Comparison of ENCODE assay signal across 23 cellular contexts in the genomic region with DNA sequence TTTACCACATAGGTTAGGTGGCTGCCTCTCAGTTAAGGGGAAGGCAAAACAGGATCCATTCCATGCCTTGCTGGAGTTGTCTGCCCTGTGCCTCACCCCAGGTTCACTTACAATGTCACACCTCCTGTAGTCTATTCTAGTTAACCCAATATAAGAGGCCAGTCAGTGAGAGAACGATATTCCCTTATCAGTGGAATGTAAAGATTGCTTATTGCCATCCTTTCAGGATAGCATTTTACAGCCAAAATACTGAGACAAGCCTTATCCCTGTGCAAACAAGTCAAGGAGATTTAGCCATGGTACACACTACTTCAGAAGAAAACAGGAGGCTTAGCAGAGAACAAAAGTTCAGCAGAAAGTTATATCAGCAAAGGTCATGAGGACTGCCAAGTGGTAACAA. TPM values are rescaled to one million over a fixed set of nuclear protein-coding genes. Genes with fewer than 3 reads are reported as not detected.
DNase-seq lines count a peak whose midpoint lies in the region; ATAC-seq, FAIRE-seq and TF ChIP-seq lines count a peak whose summit lies in the region.
"Had no signal": no experiment of that assay in that cellular context is flagged by ENCODE, and none has a peak within 500 bp of the region (broad histone marks: within the 10 kb centered on the region; RNA-seq: fewer than 3 reads in every experiment).

No MANE protein-coding gene starts in this region.

- no peak overlapping the region for H2AFZ ChIP-seq in HepG2 (ENCODE audit: low read length)

- H3K9me3 ChIP-seq in HepG2 (ENCODE audit: low read length) (no peaks in the 10 kb centered on the region), right lobe of liver (no peaks in the 10 kb centered on the region), endodermal cell (ENCODE audit: control insufficient read depth, low read length) (no peaks in the 10 kb centered on the region), upper lobe of right lung (no peaks in the 10 kb centered on the region), Peyer's patch (no peaks in the 10 kb centered on the region)
- H3K9me3 ChIP-seq in naive thymus-derived CD4-positive, alpha-beta T cell (ENCODE audit: control insufficient read depth in 2 of 3, low read length in 3 of 3): no peaks in the 10 kb centered on the region
- H3K9me3 ChIP-seq: A549 had no signal

- no peaks in the 10 kb centered on the region for H3K27me3 ChIP-seq in HepG2 (ENCODE audit: control insufficient read depth in 1 of 2, insufficient read depth in 2 of 2, low read length in 2 of 2)
- no peaks in the 10 kb centered on the region for H3K27me3 ChIP-seq in right lobe of liver
- peaks cover 6% of the 10 kb centered on the region for H3K27me3 ChIP-seq in endodermal cell (ENCODE audit: control insufficient read depth, insufficient read depth, low read length, poor library complexity, severe bottlenecking)
- no peaks in the 10 kb centered on the region for H3K27me3 ChIP-seq in naive thymus-derived CD4-positive, alpha-beta T cell (ENCODE audit: control insufficient read depth in 2 of 2, insufficient read depth in 2 of 2, low read length in 2 of 2)
- H3K27me3 ChIP-seq in upper lobe of right lung: no peaks in the 10 kb centered on the region
- H3K27me3 ChIP-seq in dorsolateral prefrontal cortex: no peaks in the 10 kb centered on the region
- H3K27me3 ChIP-seq in Peyer's patch: no peaks in the 10 kb centered on the region

- intact Hi-C loops in HepG2 (cut with micrococcal nuclease; ENCODE audit: unreplicated experiment) (no loop called here), right lobe of liver (cut with DNase I) (no loop called here), upper lobe of right lung (cut with DNase I) (no loop called here), dorsolateral prefrontal cortex (cut with DNase I) (no loop called here)
- intact Hi-C loops in naive thymus-derived CD4-positive, alpha-beta T cell (cut with micrococcal nuclease): loop anchor here in 1 of 2 donors (2.0 kb wide), 1 partner anchor 14 kb away; no protein-coding TSS in a partner anchor

- TF ChIP-seq EP300 in HepG2 (IDR thresholded peaks at IDR 0.05; ENCODE audit: low read depth in 2 of 2, low read length in 2 of 2) (peak in 1 of 2 experiments; percentile 40; a peak in 1 of 4 replicates), HepG2 (CRISPR knock-in tag; IDR thresholded peaks at IDR 0.05; ENCODE audit: borderline replicate concordance) (no peak; the same call in 1 of the 2 replicates)

- H3K79me2 ChIP-seq in HepG2 (ENCODE audit: insufficient read depth, low read length): no peaks in the 10 kb centered on the region

- TF ChIP-seq RAD21 in HepG2 (CRISPR knock-in tag; IDR thresholded peaks at IDR 0.05): no peak

- peaks cover 12% of the 10 kb centered on the region for H3K36me3 Mint-ChIP-seq in endodermal cell (ENCODE audit: low read depth)
- peaks cover 10 to 51% (median 19%) of the 10 kb centered on the region in 5 donors for H3K36me3 Mint-ChIP-seq in naive thymus-derived CD4-positive, alpha-beta T cell

- CTCF ChIA-PET in HepG2 (lab: Yijun Ruan, JAX; ENCODE audit: low intra/inter-chr PET ratio, low total read pairs): no interaction called here
- CTCF ChIA-PET in naive thymus-derived CD4-positive, alpha-beta T cell (lab: Charles Lee): interaction anchor here (2.0 kb wide), 1 partner anchor 20 kb away, joined by 7 read pairs; no protein-coding TSS in a partner anchor

- no peak for TF ChIP-seq POLR2A in HepG2 (IDR thresholded peaks at IDR 0.05; ENCODE audit: insufficient read depth in 1 of 2, low read depth in 2 of 2, low read length in 2 of 2)
- TF ChIP-seq POLR2A in right lobe of liver (IDR thresholded peaks at IDR 0.05): no peak
- TF ChIP-seq POLR2A in Peyer's patch (IDR thresholded peaks at IDR 0.05): no peak

- peaks cover 15% of the 10 kb centered on the region for H3K4me1 ChIP-seq in HepG2 (ENCODE audit: insufficient read depth, low read length)
- peaks cover 0 to 1% (median 0%) of the 10 kb centered on the region in 4 donors for H3K4me1 ChIP-seq in right lobe of liver
- peaks cover 6% of the 10 kb centered on the region for H3K4me1 ChIP-seq in endodermal cell (ENCODE audit: control insufficient read depth, insufficient read depth, low read length)
- H3K4me1 ChIP-seq in naive thymus-derived CD4-positive, alpha-beta T cell (ENCODE audit: control insufficient read depth in 2 of 2, insufficient read depth in 2 of 2, low read length in 2 of 2): peaks cover 3 to 27% of the 10 kb centered on the region in 2 donors
- no peaks in the 10 kb centered on the region for H3K4me1 ChIP-seq in upper lobe of right lung
- H3K4me1 ChIP-seq in Peyer's patch: peaks cover 0 to 25% (median 0%) of the 10 kb centered on the region in 4 donors

- in situ Hi-C loops in HepG2 (cut with HindIII; ENCODE audit: extremely low pct_ligation_motif_present, low pct_unique_long_range_greater_than_20kb): no loop called here

- no peak for FAIRE-seq in HepG2 (lab: Jason Lieb, UNC)
- FAIRE-seq: A549, D721Med, GM12892, H1, RCC 7860 had no signal

- H3K36me3 ChIP-seq in HepG2 (replicated peaks in 1 of 2; ENCODE audit: control insufficient read depth in 1 of 2, insufficient read depth in 2 of 2, low read length in 2 of 2) (no peaks in the 10 kb centered on the region; a peak in 1 of 5 replicates), right lobe of liver (no peaks in the 10 kb centered on the region), endodermal cell (ENCODE audit: control insufficient read depth, insufficient read depth, low read length) (no peaks in the 10 kb centered on the region), upper lobe of right lung (no peaks in the 10 kb centered on the region), Peyer's patch (no peaks in the 10 kb centered on the region)
- H3K36me3 ChIP-seq in naive thymus-derived CD4-positive, alpha-beta T cell (ENCODE audit: control insufficient read depth in 2 of 3, insufficient read depth in 3 of 3, low read length in 3 of 3): peaks cover 0 to 8% (median 0%) of the 10 kb centered on the region in 3 experiments

- TF ChIP-seq CTCF in HepG2 (CRISPR knock-in tag; IDR thresholded peaks at IDR 0.05) (no peak), right lobe of liver (IDR thresholded peaks at IDR 0.05) (no peak), endodermal cell (conservative IDR thresholded peaks at IDR 0.05) (no peak), upper lobe of right lung (IDR thresholded peaks at IDR 0.05) (no peak), dorsolateral prefrontal cortex (IDR thresholded peaks at IDR 0.05 in 54 of 56, conservative IDR thresholded peaks at IDR 0.05 in 2 of 56; ENCODE audit: low read depth in 1 of 56, partially characterized antibody in 56 of 56) (no peak), Peyer's patch (IDR thresholded peaks at IDR 0.05) (no peak)

- H4K20me1 ChIP-seq in HepG2 (ENCODE audit: insufficient read depth, low read length): no peaks in the 10 kb centered on the region

- no TSS peak for BruUV-seq in HepG2 (replicated peaks; lab: Mats Ljungman, UMichigan)

- POLR2A ChIA-PET in HepG2 (lab: Yijun Ruan, JAX): no interaction called here
- POLR2A ChIA-PET in naive thymus-derived CD4-positive, alpha-beta T cell (lab: Charles Lee): no interaction called here

- H3K4me3 ChIP-seq in HepG2 (replicated peaks in 1 of 3; ENCODE audit: insufficient read depth in 1 of 3, low read depth in 2 of 3, low read length in 3 of 3) (no peak overlapping the region), right lobe of liver (no peak overlapping the region), endodermal cell (ENCODE audit: low read length) (peak overlapping the region; percentile 48), upper lobe of right lung (no peak overlapping the region), dorsolateral prefrontal cortex (no peak overlapping the region), Peyer's patch (no peak overlapping the region)
- no peak overlapping the region for H3K4me3 ChIP-seq in naive thymus-derived CD4-positive, alpha-beta T cell (ENCODE audit: low read length)
- H3K4me3 ChIP-seq: A549 had no signal

- peaks cover 23% of the 10 kb centered on the region for H3K4me1 Mint-ChIP-seq in endodermal cell
- peaks cover 25 to 72% (median 57%) of the 10 kb centered on the region in 7 donors for H3K4me1 Mint-ChIP-seq in naive thymus-derived CD4-positive, alpha-beta T cell

- H3K9ac ChIP-seq in HepG2 (ENCODE audit: insufficient read depth, low read depth, low read length): no peak overlapping the region
- no peak overlapping the region for H3K9ac ChIP-seq in endodermal cell (ENCODE audit: extremely low read depth, low read length, poor library complexity, severe bottlenecking)

- H3K27ac ChIP-seq in HepG2 (ENCODE audit: extremely low read length, insufficient read depth, low read length) (no peak overlapping the region), right lobe of liver (no peak overlapping the region), endodermal cell (ENCODE audit: low read depth, low read length) (no peak overlapping the region), upper lobe of right lung (no peak overlapping the region), dorsolateral prefrontal cortex (no peak overlapping the region), Peyer's patch (no peak overlapping the region)
- no peak overlapping the region for H3K27ac ChIP-seq in naive thymus-derived CD4-positive, alpha-beta T cell (ENCODE audit: low read depth, low read length)
- H3K27ac ChIP-seq: A549, HL-60 had no signal

- 0% methylated on average over 1 of the region's 1 CpG for WGBS in HepG2 (ENCODE audit: low lambda C conversion rate)
- 25% methylated on average over 1 of the region's 1 CpG for WGBS in right lobe of liver (ENCODE audit: insufficient coverage, low coverage, low lambda C conversion rate, missing lambda C conversion rate)
- 35 to 100% methylated on average over 1 of the region's 1 CpG for WGBS in endodermal cell (ENCODE audit: insufficient coverage in 1 of 2, insufficient read length in 1 of 2), 2 experiments

- H3K4me3 Mint-ChIP-seq in endodermal cell: no peak overlapping the region
- H3K4me3 Mint-ChIP-seq in naive thymus-derived CD4-positive, alpha-beta T cell: no peak overlapping the region
- H3K4me3 Mint-ChIP-seq: IgD-negative memory B cell had no signal

- ATAC-seq in HepG2 (peak; percentile 82), right lobe of liver (no peak), upper lobe of right lung (peak; percentile 43)
- ATAC-seq in naive thymus-derived CD4-positive, alpha-beta T cell: no peak
- ATAC-seq: A549, Right ventricle myocardium inferior had no signal

- H3K27me3 Mint-ChIP-seq in endodermal cell (ENCODE audit: insufficient read depth): peaks cover 34% of the 10 kb centered on the region
- no peaks in the 10 kb centered on the region for H3K27me3 Mint-ChIP-seq in naive thymus-derived CD4-positive, alpha-beta T cell
- H3K27me3 Mint-ChIP-seq: CD4-positive, alpha-beta memory T cell; IgD-negative memory B cell had no signal

- DNase-seq in HepG2 (ENCODE audit: low spot score): peak; percentile 54
- no peak for DNase-seq in right lobe of liver
- no peak for DNase-seq in endodermal cell
- DNase-seq in naive thymus-derived CD4-positive, alpha-beta T cell: no peak
- no peak for DNase-seq in upper lobe of right lung
- DNase-seq in dorsolateral prefrontal cortex: no peak
- no peak for DNase-seq in inferior parietal cortex (ENCODE audit: extremely low spot score)
- DNase-seq in Peyer's patch: no peak
- DNase-seq: CD4-positive, alpha-beta memory T cell; MM.1S; NCI-H1092; NCI-H1436 treated with DMSO at 0.1 percent for 48 hours; NCI-H2029 treated with DMSO at 0.1 percent for 48 hours; NCI-H2171; NCI-H526 had no signal

- peaks cover 16% of the 10 kb centered on the region for H3K9me3 Mint-ChIP-seq in endodermal cell
- peaks cover 3 to 18% (median 7%) of the 10 kb centered on the region in 11 donors for H3K9me3 Mint-ChIP-seq in naive thymus-derived CD4-positive, alpha-beta T cell
- H3K9me3 Mint-ChIP-seq: IgD-negative memory B cell had no signal

- H3K4me2 ChIP-seq in HepG2 (ENCODE audit: low read depth, low read length): no peak overlapping the region
- H3K4me2 ChIP-seq: A549 had no signal

- no peak overlapping the region for H3K27ac Mint-ChIP-seq in endodermal cell
- peak overlapping the region in 5 of 9 donors; percentile 5 to 72 (median 26) for H3K27ac Mint-ChIP-seq in naive thymus-derived CD4-positive, alpha-beta T cell
- H3K27ac Mint-ChIP-seq: IgD-negative memory B cell had no signal

RNA-seq across cellular contexts. Expression of gene CYP2R1, which starts 5.5 kb away (rescaled TPM):
- 0.60 TPM in 1 of 2 replicates, not detected in the other for total RNA-seq in HepG2 (2016; rRNA removed; fragmentation: Illumina TruSeq; extraction: Trizol)
- 0.20 and 0.62 TPM in 2 replicates for total RNA-seq in HepG2 (2016; cell fraction: cytosol; rRNA removed; fragmentation: Illumina TruSeq; extraction: Trizol; ENCODE audit: low read depth)
- 0.39 TPM in 1 of 2 replicates, not detected in the other for total RNA-seq in HepG2 (2016; cell fraction: insoluble cytoplasmic fraction; rRNA removed; fragmentation: Illumina TruSeq; extraction: Trizol)
- total RNA-seq in HepG2 (2016; cell fraction: membrane; rRNA removed; fragmentation: Illumina TruSeq; extraction: Trizol): 0.21 and 0.31 TPM in 2 replicates
- total RNA-seq in HepG2 (2016; cell fraction: nucleus; rRNA removed; fragmentation: Illumina TruSeq; extraction: Trizol): 0.78 and 0.94 TPM in 2 replicates
- 0.59 and 0.69 TPM in 2 replicates for polyA plus RNA-seq in HepG2 (2011; rRNA removed)
- 0.08 and 0.21 TPM in 2 replicates for polyA plus RNA-seq in HepG2 (2011; cell fraction: cytosol; rRNA removed)
- 1.3 and 2.3 TPM in 2 replicates for polyA plus RNA-seq in HepG2 (2011; cell fraction: nucleus; rRNA removed)
- 1.3 and 2.2 TPM in 2 replicates for polyA plus RNA-seq in HepG2 (2012)
- polyA plus RNA-seq in HepG2 (2016; cell fraction: cytosol; fragmentation: Illumina TruSeq; extraction: Trizol; ENCODE audit: low read depth): 0.05 TPM in 1 of 2 replicates, not detected in the other
- polyA plus RNA-seq in HepG2 (2016; cell fraction: insoluble cytoplasmic fraction; fragmentation: Illumina TruSeq; extraction: Trizol; ENCODE audit: low read depth): 0.20 and 0.29 TPM in 2 replicates
- polyA plus RNA-seq in HepG2 (2016; cell fraction: membrane; fragmentation: Illumina TruSeq; extraction: Trizol; ENCODE audit: low read depth): not detected in 2 replicates
- polyA plus RNA-seq in HepG2 (2016; cell fraction: nucleus; fragmentation: Illumina TruSeq; extraction: Trizol; ENCODE audit: insufficient read depth, low read depth): 1.2 and 1.4 TPM in 2 replicates
- 0.32 and 2.0 TPM in 2 replicates for polyA minus RNA-seq in HepG2 (2011; rRNA and poly(A)+ RNA removed; ENCODE audit: low replicate concordance)
- polyA minus RNA-seq in HepG2 (2011; cell fraction: cytosol; rRNA and poly(A)+ RNA removed): not detected in 2 replicates
- 2.1 and 3.0 TPM in 2 replicates for polyA minus RNA-seq in HepG2 (2011; cell fraction: nucleus; rRNA and poly(A)+ RNA removed)
- total RNA-seq in right lobe of liver: 10 to 100 TPM in 1 of 6 experiments, 1 to 10 TPM in 5; 4.3 to 11.6 (median 6.3) TPM
- total RNA-seq in endodermal cell: 10 to 100 TPM; 10.4 to 12.4 TPM
- polyA plus RNA-seq in endodermal cell (2013, experiment 1 of 2): 19.4 TPM
- polyA plus RNA-seq in endodermal cell (2013, experiment 2 of 2): 19.8 TPM
- 10 to 100 TPM; 13.3 to 18.6 (median 14.7) TPM for total RNA-seq in naive thymus-derived CD4-positive, alpha-beta T cell
- 10 to 100 TPM; 18.2 to 19.1 TPM for polyA plus RNA-seq in naive thymus-derived CD4-positive, alpha-beta T cell
- 14.7 TPM for total RNA-seq in upper lobe of right lung
- total RNA-seq in dorsolateral prefrontal cortex: 10 to 100 TPM in 113 of 120 experiments, 1 to 10 TPM in 7; 7.2 to 17.8 (median 12.7) TPM
- total RNA-seq in Peyer's patch: 10 to 100 TPM; 28.9 to 48.3 (median 40.9) TPM

Comparison
In these comparisons a context has a peak if more than half of its experiments do, and no peak if none do; other contexts are left out.
1. ATAC-seq: peak in HepG2 (single experiment) and upper lobe of right lung (single experiment); none in right lobe of liver (0 of 4) and naive thymus-derived CD4-positive, alpha-beta T cell (single experiment).